In the genomic region with DNA sequence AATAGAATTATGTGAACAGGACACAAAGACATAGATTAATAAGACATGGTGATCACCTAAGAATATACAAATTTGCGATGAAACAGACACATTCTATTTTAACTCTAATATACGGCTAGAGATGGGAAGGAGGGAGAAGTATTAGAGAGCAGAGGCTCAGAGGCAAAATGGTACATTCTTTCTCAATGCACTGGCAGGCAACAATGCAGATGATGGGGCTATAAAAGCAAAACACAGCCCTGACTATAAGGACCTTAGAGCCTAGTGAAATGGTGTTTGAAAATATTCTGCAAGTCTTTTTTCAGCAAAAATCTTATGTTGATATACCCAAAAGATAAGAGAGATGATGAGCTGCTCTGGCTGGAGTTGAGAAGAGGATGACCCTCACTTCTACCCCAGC, we compare ENCODE assay signal across 24 cellular contexts. TPM values are rescaled to one million over a fixed set of nuclear protein-coding genes. Genes with fewer than 3 reads are reported as not detected.
A peak's percentile ranks its signal among the peaks of the same experiment; 100 is the strongest.
DNase-seq lines count a peak whose midpoint lies in the region; ATAC-seq, FAIRE-seq and TF ChIP-seq lines count a peak whose summit lies in the region.
"Had no signal": no experiment of that assay in that cellular context is flagged by ENCODE, and none has a peak within 500 bp of the region (broad histone marks: within the 10 kb centered on the region; RNA-seq: fewer than 3 reads in every experiment).

No MANE protein-coding gene starts in this region.

- no peaks in the 10 kb centered on the region for H3K4me1 ChIP-seq in astrocyte (ENCODE audit: insufficient read depth, low read length)

- H3K4me3 ChIP-seq in astrocyte (ENCODE audit: insufficient read depth, low read depth, low read length), result no peak overlapping the region

- H2AFZ ChIP-seq in astrocyte (ENCODE audit: low read depth, low read length), result no peak overlapping the region

- H3K9ac ChIP-seq in astrocyte (ENCODE audit: low read length), result no peak overlapping the region

- DNase-seq in activated T-cell treated with anti-CD3 and anti-CD28 coated beads, Interleukin-2, amount 50 U/mL, for 24 hours, result no peak
- DNase-seq in activated T-cell treated with anti-CD3 and anti-CD28 coated beads, Interleukin-2, amount 50 U/mL, for 4 hours, result no peak
- no peak for DNase-seq in astrocyte (ENCODE audit: low read depth)
- no peak for DNase-seq in natural killer cell
- no peak for DNase-seq in HCEC 1CT
- DNase-seq in T-helper 2 cell, result no peak
- DNase-seq: AML-193; Calu3; DMS53; H7; MM.1S; NCI-H1092; NCI-H146; NCI-H2029 treated with DMSO at 0.1 percent for 48 hours; NCI-H2171 treated with DMSO at 0.1 percent for 48 hours; NCI-H748 treated with DMSO at 0.1 percent for 48 hours; NK-92 treated with Interleukin-12 subunit alpha and Interleukin-12 subunit beta, amount 100 ng/mL, for 24 hours had no signal

- peaks cover 70% of the 10 kb centered on the region for H3K4me1 Mint-ChIP-seq in activated T-cell treated with anti-CD3 and anti-CD28 coated beads, Interleukin-2, amount 50 U/mL, for 24 hours (ENCODE audit: low read depth)
- H3K4me1 Mint-ChIP-seq in activated T-cell treated with anti-CD3 and anti-CD28 coated beads, Interleukin-2, amount 50 U/mL, for 4 hours (ENCODE audit: low read depth), result peaks cover 70% of the 10 kb centered on the region
- H3K4me1 Mint-ChIP-seq in astrocyte (ENCODE audit: low read depth, unreplicated experiment) (peaks cover 18% of the 10 kb centered on the region), natural killer cell (peaks cover 66 to 73% of the 10 kb centered on the region in 2 donors)

- H3K9me3 ChIP-seq in astrocyte (ENCODE audit: insufficient read depth, low read depth, low read length), result no peaks in the 10 kb centered on the region

- no peaks in the 10 kb centered on the region for H3K36me3 ChIP-seq in astrocyte (ENCODE audit: insufficient read depth, low read length)

- H3K27me3 Mint-ChIP-seq in activated T-cell treated with anti-CD3 and anti-CD28 coated beads, Interleukin-2, amount 50 U/mL, for 24 hours, result no peaks in the 10 kb centered on the region
- no peaks in the 10 kb centered on the region for H3K27me3 Mint-ChIP-seq in activated T-cell treated with anti-CD3 and anti-CD28 coated beads, Interleukin-2, amount 50 U/mL, for 4 hours (ENCODE audit: low read depth)
- H3K27me3 Mint-ChIP-seq in astrocyte (ENCODE audit: low read depth, unreplicated experiment), result no peaks in the 10 kb centered on the region
- H3K27me3 Mint-ChIP-seq in natural killer cell (ENCODE audit: low read depth in 2 of 2), result no peaks in the 10 kb centered on the region

- TF ChIP-seq CTCF in astrocyte (IDR thresholded peaks at IDR 0.05; ENCODE audit: insufficient read depth, low read depth, low read length), result no peak
- no peak for TF ChIP-seq CTCF in natural killer cell (IDR thresholded peaks at IDR 0.05)

- no peak overlapping the region for H3K27ac ChIP-seq in astrocyte (ENCODE audit: low read depth, low read length)
- H3K27ac ChIP-seq: 22Rv1, C4-2B had no signal

- H4K20me1 ChIP-seq in astrocyte (ENCODE audit: insufficient read depth, low read length), result peaks cover 88% of the 10 kb centered on the region

- H3K4me2 ChIP-seq in astrocyte (ENCODE audit: low read length), result no peak overlapping the region

- H3K79me2 ChIP-seq in astrocyte (ENCODE audit: insufficient read depth, low read length), result peaks cover 92% of the 10 kb centered on the region

- H3K36me3 Mint-ChIP-seq in activated T-cell treated with anti-CD3 and anti-CD28 coated beads, Interleukin-2, amount 50 U/mL, for 24 hours (ENCODE audit: low read depth), result peaks cover 16% of the 10 kb centered on the region
- H3K36me3 Mint-ChIP-seq in activated T-cell treated with anti-CD3 and anti-CD28 coated beads, Interleukin-2, amount 50 U/mL, for 4 hours (ENCODE audit: insufficient read depth), result peaks cover 9% of the 10 kb centered on the region
- H3K36me3 Mint-ChIP-seq in astrocyte (ENCODE audit: low read depth, unreplicated experiment) (no peaks in the 10 kb centered on the region), natural killer cell (no peaks in the 10 kb centered on the region)

- no peak for FAIRE-seq in astrocyte (lab: Jason Lieb, UNC)
- FAIRE-seq: GM12892, RCC 7860 had no signal

- no peak for ATAC-seq in activated T-cell treated with anti-CD3 and anti-CD28 coated beads, Interleukin-2, amount 50 U/mL, for 4 hours
- ATAC-seq in natural killer cell, result no peak
- no peak for ATAC-seq in GM21737 (IDR thresholded peaks at IDR 0.05; ENCODE audit: unreplicated experiment)
- ATAC-seq in GM18870 (IDR thresholded peaks at IDR 0.05; ENCODE audit: unreplicated experiment), result no peak
- ATAC-seq: Right ventricle myocardium inferior had no signal

- no peaks in the 10 kb centered on the region for H3K27me3 ChIP-seq in astrocyte (ENCODE audit: insufficient read depth, low read length)

- no peaks in the 10 kb centered on the region for H3K9me3 Mint-ChIP-seq in activated T-cell treated with anti-CD3 and anti-CD28 coated beads, Interleukin-2, amount 50 U/mL, for 24 hours
- H3K9me3 Mint-ChIP-seq in activated T-cell treated with anti-CD3 and anti-CD28 coated beads, Interleukin-2, amount 50 U/mL, for 4 hours, result no peaks in the 10 kb centered on the region
- H3K9me3 Mint-ChIP-seq in astrocyte (ENCODE audit: unreplicated experiment) (no peaks in the 10 kb centered on the region), natural killer cell (no peaks in the 10 kb centered on the region)

- H3K4me3 Mint-ChIP-seq in activated T-cell treated with anti-CD3 and anti-CD28 coated beads, Interleukin-2, amount 50 U/mL, for 24 hours, result no peak overlapping the region
- no peak overlapping the region for H3K4me3 Mint-ChIP-seq in activated T-cell treated with anti-CD3 and anti-CD28 coated beads, Interleukin-2, amount 50 U/mL, for 4 hours
- H3K4me3 Mint-ChIP-seq in astrocyte (ENCODE audit: unreplicated experiment) (peak overlapping the region; percentile 7), natural killer cell (no peak overlapping the region)

- intact Hi-C loops in natural killer cell (cut with micrococcal nuclease), result no loop called here

- peak overlapping the region; percentile 31 for H3K27ac Mint-ChIP-seq in activated T-cell treated with anti-CD3 and anti-CD28 coated beads, Interleukin-2, amount 50 U/mL, for 24 hours
- no peak overlapping the region for H3K27ac Mint-ChIP-seq in astrocyte (ENCODE audit: unreplicated experiment)
- H3K27ac Mint-ChIP-seq in natural killer cell, result peak overlapping the region; percentile 51 to 64

RNA-seq across cellular contexts. Expression of a gene that starts 13.1 kb away (rescaled TPM):
- total RNA-seq in activated T-cell treated with anti-CD3 and anti-CD28 coated beads, Interleukin-2, amount 50 U/mL, for 4 hours, result 10 to 100 TPM; 68.1 to 74.4 (median 69.9) TPM
- total RNA-seq in astrocyte, result 37.3 and 37.6 TPM in 2 replicates
- 10 to 100 TPM; 57.8 to 70.8 (median 69.1) TPM for total RNA-seq in natural killer cell
